Comparison of ENCODE assay signal across 14 cellular contexts in genomic region chr18:11004294-11004693, GRCh38.
DNase-seq lines count a peak whose midpoint lies in the region; ATAC-seq, FAIRE-seq and TF ChIP-seq lines count a peak whose summit lies in the region.
"Had no signal": no experiment of that assay in that cellular context is flagged by ENCODE, and none has a peak within 500 bp of the region (broad histone marks: within the 10 kb centered on the region; RNA-seq: fewer than 3 reads in every experiment).

No MANE protein-coding gene starts in this region.

- TF ChIP-seq EP300 in stomach (IDR thresholded peaks at IDR 0.05), result no peak

- peaks cover 0 to 19% (median 9%) of the 10 kb centered on the region in 4 donors for H3K4me1 ChIP-seq in stomach

- H3K27ac ChIP-seq in stomach, result peak overlapping the region in 4 of 5 donors; percentile 7 to 73 (median 37)
- H3K27ac ChIP-seq: thoracic aorta had no signal

- DNase-seq in H54 (ENCODE audit: insufficient read length, low spot score), result no peak
- DNase-seq in SW480 (ENCODE audit: low spot score), result peak; percentile 13
- peak; percentile 48 for DNase-seq in fibroblast of pulmonary artery (ENCODE audit: low read depth)
- no peak for DNase-seq in stomach
- DNase-seq in head of caudate nucleus, result no peak
- DNase-seq in DMS153 treated with DMSO at 0.1 percent for 48 hours (lab: John Stamatoyannopoulos, UW; ENCODE audit: unreplicated experiment), result no peak
- DNase-seq: activated CD4-positive, CD25-positive, alpha-beta regulatory T cell treated with anti-CD3 and anti-CD28 coated beads, Interleukin-2, amount 50 U/mL, for 72 hours; activated naive CD8-positive, alpha-beta T cell treated with anti-CD3 and anti-CD28 coated beads, Interleukin-2, amount 50 U/mL, for 24 hours; left ventricle myocardium superior; NCI-H2029; NCI-H524 had no signal

- H3K36me3 ChIP-seq in stomach, result no peaks in the 10 kb centered on the region
- H3K36me3 ChIP-seq: thoracic aorta had no signal

- no peak overlapping the region for H3K4me3 ChIP-seq in fibroblast of pulmonary artery (replicated peaks; ENCODE audit: low read depth, low read length)
- H3K4me3 ChIP-seq in stomach, result no peak overlapping the region
- H3K4me3 ChIP-seq: thoracic aorta had no signal

- TF ChIP-seq CTCF in fibroblast of pulmonary artery (IDR thresholded peaks at IDR 0.05; ENCODE audit: low read length, missing control alignments) (no peak), stomach (IDR thresholded peaks at IDR 0.05) (no peak)

- TF ChIP-seq POLR2A in H54 (IDR thresholded peaks at IDR 0.05; ENCODE audit: low read depth, low read length) (no peak), stomach (IDR thresholded peaks at IDR 0.05) (no peak)

- no peaks in the 10 kb centered on the region for H3K9me3 ChIP-seq in stomach
- H3K9me3 ChIP-seq: thoracic aorta had no signal

- 39 to 52% (median 45%) methylated on average over 4 of the region's 4 CpGs for WGBS in stomach, 5 donors

- FAIRE-seq in H54 (lab: Jason Lieb, UNC), result peak; percentile 53
- FAIRE-seq: endometrium had no signal

- no peaks in the 10 kb centered on the region for H3K27me3 ChIP-seq in stomach

- no peak for ATAC-seq in GM21390 (IDR thresholded peaks at IDR 0.05; ENCODE audit: unreplicated experiment)
- ATAC-seq: activated naive CD8-positive, alpha-beta T cell treated with anti-CD3 and anti-CD28 coated beads, Interleukin-2, amount 50 U/mL, for 24 hours; left ventricle myocardium superior had no signal

- intact Hi-C loops in stomach (cut with DNase I; ENCODE audit: low total_unique reads), result no loop called here
- intact Hi-C loops in head of caudate nucleus (cut with DNase I), result no loop called here

Comparison
In these comparisons a context has a peak if more than half of its experiments do, and no peak if none do; other contexts are left out.
1. DNase-seq: peak in SW480 (single experiment) and fibroblast of pulmonary artery (single experiment); none in H54 (single experiment), stomach (single experiment), head of caudate nucleus (0 of 42) and DMS153 treated with DMSO at 0.1 percent for 48 hours (single experiment).